In the genomic region with DNA sequence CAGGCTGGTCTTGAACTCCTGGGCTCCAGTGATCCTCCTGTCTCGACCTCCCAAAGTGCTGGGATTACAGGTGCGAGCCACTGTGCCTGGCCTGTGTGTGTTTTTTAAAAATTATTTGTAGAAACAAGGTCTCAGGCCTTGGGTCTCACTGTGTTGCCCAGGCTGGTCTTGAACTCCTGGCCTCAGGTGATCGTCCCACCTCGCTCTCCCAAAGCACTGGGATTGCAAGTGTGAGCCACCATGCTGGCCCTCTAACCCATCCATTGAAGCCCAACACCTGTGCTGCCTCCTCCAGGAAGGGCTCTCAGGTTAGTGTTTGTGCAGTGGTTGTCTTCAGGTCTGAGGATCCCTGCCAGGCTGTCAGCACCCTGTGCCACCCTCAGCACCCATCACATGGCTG, we compare ENCODE assay signal across 26 cellular contexts.
"Had no signal": no experiment of that assay in that cellular context is flagged by ENCODE, and none has a peak within 500 bp of the region (broad histone marks: within the 10 kb centered on the region; RNA-seq: fewer than 3 reads in every experiment).

No MANE protein-coding gene starts in this region.

- FAIRE-seq: endothelial cell of umbilical vein, islet of Langerhans, urothelium cell line had no signal

- H3K9me3 ChIP-seq: colonic mucosa, esophagus muscularis mucosa, gastroesophageal sphincter, heart left ventricle, left lung, prostate gland, sigmoid colon, testis, tibial artery, upper lobe of left lung had no signal

- H3K9me3 Mint-ChIP-seq: dendritic cell treated with granulocyte-macrophage colony-stimulating factor and Interleukin-4, amounts not matched to agents 40 ng/mL and 50 ng/mL, for 4 days; naive thymus-derived CD8-positive, alpha-beta T cell; neural crest cell; stimulated activated memory B cell treated with anti-CD40 and anti-IgM and Interleukin-4, amounts not matched to agents 10 μg/mL and 1 μg/mL and 100 μg/mL, for 72 hours had no signal

- H3K4me2 ChIP-seq: hepatocyte had no signal

- DNase-seq: colonic mucosa; effector memory CD4-positive, alpha-beta T cell; foreskin keratinocyte; heart left ventricle; left cardiac atrium; left lung; mesenchymal stem cell; naive thymus-derived CD8-positive, alpha-beta T cell; right cardiac atrium; sigmoid colon; stimulated activated CD4-positive, alpha-beta T cell treated with anti-CD3 and anti-CD28 coated beads, Interleukin-4, amount 100 ng/mL, for 4 hours; stimulated activated naive CD8-positive, alpha-beta T cell treated with anti-CD3 and anti-CD28 coated beads, Interleukin-15, Interleukin-2, amounts not matched to agents 100 U/mL and 50 U/mL, for 24 hours; substantia nigra; testis; tibial artery; upper lobe of left lung had no signal

- H3K36me3 Mint-ChIP-seq: naive thymus-derived CD8-positive, alpha-beta T cell; stimulated activated memory B cell treated with anti-CD40 and anti-IgM and Interleukin-4, amounts not matched to agents 10 μg/mL and 1 μg/mL and 100 μg/mL, for 72 hours had no signal

- H3K27ac ChIP-seq: colonic mucosa, esophagus muscularis mucosa, foreskin keratinocyte, gastroesophageal sphincter, heart left ventricle, hepatocyte, left lung, prostate gland, sigmoid colon, testis, tibial artery, upper lobe of left lung had no signal

- H2AFZ ChIP-seq: hepatocyte had no signal

- H3K79me2 ChIP-seq: hepatocyte had no signal

- H3K36me3 ChIP-seq: colonic mucosa, esophagus muscularis mucosa, gastroesophageal sphincter, heart left ventricle, left lung, prostate gland, sigmoid colon, tibial artery, upper lobe of left lung had no signal

- H3K4me3 Mint-ChIP-seq: dendritic cell treated with granulocyte-macrophage colony-stimulating factor and Interleukin-4, amounts not matched to agents 40 ng/mL and 50 ng/mL, for 4 days; neural crest cell; stimulated activated memory B cell treated with anti-CD40 and anti-IgM and Interleukin-4, amounts not matched to agents 10 μg/mL and 1 μg/mL and 100 μg/mL, for 72 hours had no signal

- H3K27ac Mint-ChIP-seq: dendritic cell treated with granulocyte-macrophage colony-stimulating factor and Interleukin-4, amounts not matched to agents 40 ng/mL and 50 ng/mL, for 4 days; stimulated activated memory B cell treated with anti-CD40 and anti-IgM and Interleukin-4, amounts not matched to agents 10 μg/mL and 1 μg/mL and 100 μg/mL, for 72 hours had no signal

- H3K4me1 ChIP-seq: foreskin keratinocyte, prostate gland had no signal

- H3K4me3 ChIP-seq: colonic mucosa, esophagus muscularis mucosa, gastroesophageal sphincter, heart left ventricle, hepatocyte, left lung, prostate gland, sigmoid colon, testis, tibial artery, upper lobe of left lung had no signal

- ATAC-seq: foreskin keratinocyte; gastroesophageal sphincter; heart left ventricle; left cardiac atrium; left lung; naive thymus-derived CD8-positive, alpha-beta T cell; right cardiac atrium; stimulated activated memory B cell treated with anti-CD40 and anti-IgM and Interleukin-4, amounts not matched to agents 10 μg/mL and 1 μg/mL and 100 μg/mL, for 72 hours; stimulated activated naive CD8-positive, alpha-beta T cell treated with anti-CD3 and anti-CD28 coated beads, Interleukin-15, Interleukin-2, amounts not matched to agents 100 U/mL and 50 U/mL, for 24 hours had no signal

- H3K27me3 ChIP-seq: gastroesophageal sphincter, hepatocyte, testis, tibial artery had no signal
